In the genomic region with DNA sequence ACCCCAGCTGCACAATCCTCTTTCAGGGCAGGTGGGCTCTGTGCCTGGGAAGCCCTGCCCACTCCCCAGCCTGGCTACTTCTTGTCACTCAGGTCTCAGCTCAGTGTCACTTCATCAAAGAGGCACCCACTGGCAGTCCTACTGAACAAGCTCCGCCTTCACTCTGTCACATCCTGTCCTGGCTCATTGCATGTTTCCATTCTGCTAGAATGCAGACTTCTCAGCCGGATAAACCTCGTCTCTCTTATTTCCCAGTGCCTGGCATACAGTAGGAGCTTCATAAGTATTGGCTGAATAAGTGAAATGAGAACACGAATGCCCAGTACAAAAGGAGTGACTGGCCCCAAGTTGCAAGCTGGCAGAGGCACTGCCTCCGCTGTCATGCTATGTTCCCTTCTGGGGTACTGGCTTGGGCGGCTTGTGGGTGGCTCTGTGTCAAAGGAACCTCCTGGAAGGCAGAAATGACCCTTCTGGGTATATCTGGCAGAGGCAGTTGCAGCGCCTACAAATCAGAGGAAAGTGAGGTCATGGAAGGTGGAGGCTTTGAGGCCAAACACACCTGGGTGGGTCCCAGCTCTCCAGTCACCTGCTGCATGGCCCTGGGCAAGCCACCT, we compare ENCODE assay signal across 12 cellular contexts.
DNase-seq lines count a peak whose midpoint lies in the region; ATAC-seq, FAIRE-seq and TF ChIP-seq lines count a peak whose summit lies in the region.
"Had no signal": no experiment of that assay in that cellular context is flagged by ENCODE, and none has a peak within 500 bp of the region (broad histone marks: within the 10 kb centered on the region; RNA-seq: fewer than 3 reads in every experiment).

No MANE protein-coding gene starts in this region.

- DNase-seq in CD1c-positive myeloid dendritic cell (ENCODE audit: extremely low spot score) (peak; percentile 60), NAMALWA (ENCODE audit: low spot score) (peak; percentile 20), esophagus muscularis mucosa (ENCODE audit: extremely low spot score) (no peak), EL (no peak), GM12891 (ENCODE audit: insufficient read length, low spot score) (no peak)
- no peak for DNase-seq in CD8-positive, alpha-beta memory T cell
- DNase-seq: activated CD4-positive, alpha-beta T cell treated with anti-CD3 and anti-CD28 coated beads, Interleukin-2, amount 50 U/mL, for 1 hour; COR-L47; NCI-H1105 had no signal

- 72% methylated on average over 5 of the region's 7 CpGs for WGBS in esophagus muscularis mucosa

- H3K27me3 ChIP-seq in esophagus muscularis mucosa (peaks cover 0 to 8% (median 0%) of the 10 kb centered on the region in 4 donors), neutrophil (no peaks in the 10 kb centered on the region)
- peaks cover 4% of the 10 kb centered on the region for H3K27me3 ChIP-seq in CD8-positive, alpha-beta memory T cell (ENCODE audit: insufficient read depth, low read length, poor library complexity, severe bottlenecking)

- H3K9me3 ChIP-seq in esophagus muscularis mucosa (no peaks in the 10 kb centered on the region), neutrophil (no peaks in the 10 kb centered on the region)
- H3K9me3 ChIP-seq in CD8-positive, alpha-beta memory T cell (ENCODE audit: low read length), result no peaks in the 10 kb centered on the region

- TF ChIP-seq POLR2A in esophagus muscularis mucosa (IDR thresholded peaks at IDR 0.05; ENCODE audit: low read depth) (no peak), GM12891 (IDR thresholded peaks at IDR 0.05; ENCODE audit: low read depth, low read length) (no peak)

- peaks cover 0 to 9% of the 10 kb centered on the region in 2 donors for H3K27me3 Mint-ChIP-seq in CD8-positive, alpha-beta memory T cell

- POLR2A ChIA-PET in CD8-positive, alpha-beta memory T cell (lab: Charles Lee), result no interaction called here

- CTCF ChIA-PET in CD8-positive, alpha-beta memory T cell (lab: Charles Lee), result no interaction called here

- TF ChIP-seq EP300 in esophagus muscularis mucosa (IDR thresholded peaks at IDR 0.05), result no peak

- no peaks in the 10 kb centered on the region for H3K36me3 ChIP-seq in esophagus muscularis mucosa
- H3K36me3 ChIP-seq in neutrophil, result no peaks in the 10 kb centered on the region
- H3K36me3 ChIP-seq in CD8-positive, alpha-beta memory T cell (ENCODE audit: insufficient read depth, low read length), result no peaks in the 10 kb centered on the region

- FAIRE-seq in GM12891 (lab: Jason Lieb, UNC), result no peak
- FAIRE-seq: GM18507 had no signal

- no peak overlapping the region for H3K4me3 ChIP-seq in esophagus muscularis mucosa
- H3K4me3 ChIP-seq in neutrophil (ENCODE audit: low read depth in 1 of 2, low read length in 1 of 2), result no peak overlapping the region
- H3K4me3 ChIP-seq in CD8-positive, alpha-beta memory T cell (ENCODE audit: low read length), result no peak overlapping the region

- H3K27ac ChIP-seq in esophagus muscularis mucosa (replicated peaks in 1 of 4) (peak overlapping the region; percentile 27 to 69 (median 58)), neutrophil (peak overlapping the region; percentile 48)
- no peak overlapping the region for H3K27ac ChIP-seq in CD8-positive, alpha-beta memory T cell (ENCODE audit: low read depth, low read length)

- peak overlapping the region in 1 of 8 donors; percentile 46 for H3K27ac Mint-ChIP-seq in CD8-positive, alpha-beta memory T cell

- intact Hi-C loops in esophagus muscularis mucosa (cut with DNase I), result no loop called here

- no peak for ATAC-seq in HG02870 (IDR thresholded peaks at IDR 0.05; ENCODE audit: unreplicated experiment)

- H3K9me3 Mint-ChIP-seq in CD8-positive, alpha-beta memory T cell, result no peaks in the 10 kb centered on the region

- H3K4me1 ChIP-seq in esophagus muscularis mucosa, result peaks cover 22 to 50% (median 40%) of the 10 kb centered on the region in 4 donors
- peaks cover 50 to 58% of the 10 kb centered on the region in 2 experiments for H3K4me1 ChIP-seq in neutrophil (ENCODE audit: control insufficient read depth in 1 of 2, insufficient read depth in 1 of 2, low read depth in 1 of 2, low read length in 1 of 2)
- no peaks in the 10 kb centered on the region for H3K4me1 ChIP-seq in CD8-positive, alpha-beta memory T cell (ENCODE audit: insufficient read depth, low read length)

- no peak for TF ChIP-seq CTCF in esophagus muscularis mucosa (IDR thresholded peaks at IDR 0.05)
- no peak for TF ChIP-seq CTCF in neutrophil (IDR thresholded peaks at IDR 0.05)

- H3K4me3 Mint-ChIP-seq in CD8-positive, alpha-beta memory T cell, result no peak overlapping the region

- no peaks in the 10 kb centered on the region for H3K36me3 Mint-ChIP-seq in CD8-positive, alpha-beta memory T cell

- H3K4me1 Mint-ChIP-seq in CD8-positive, alpha-beta memory T cell, result peaks cover 2 to 4% (median 4%) of the 10 kb centered on the region in 3 donors

TF ChIP-seq in GM12891, 5 proteins besides CTCF, POLR2A, EP300 and RAD21:
- TF ChIP-seq TAF1 (IDR thresholded peaks at IDR 0.05; ENCODE audit: low read depth, low read length) (no peak), POLR2AphosphoS5 (IDR thresholded peaks at IDR 0.05; ENCODE audit: low read depth, low read length) (no peak), PAX5 (IDR thresholded peaks at IDR 0.05; ENCODE audit: insufficient read depth, low read length, severe bottlenecking) (no peak), SPI1 (IDR thresholded peaks at IDR 0.05; ENCODE audit: low read depth, low read length) (no peak), POU2F2 (IDR thresholded peaks at IDR 0.05; ENCODE audit: low read depth, low read length) (no peak)

Comparison
In these comparisons a context has a peak if more than half of its experiments do, and no peak if none do; other contexts are left out.
1. DNase-seq: peak in CD1c-positive myeloid dendritic cell (single experiment) and NAMALWA (single experiment); none in esophagus muscularis mucosa (single experiment), EL (single experiment), GM12891 (single experiment) and CD8-positive, alpha-beta memory T cell (0 of 5).